In the genomic region with DNA sequence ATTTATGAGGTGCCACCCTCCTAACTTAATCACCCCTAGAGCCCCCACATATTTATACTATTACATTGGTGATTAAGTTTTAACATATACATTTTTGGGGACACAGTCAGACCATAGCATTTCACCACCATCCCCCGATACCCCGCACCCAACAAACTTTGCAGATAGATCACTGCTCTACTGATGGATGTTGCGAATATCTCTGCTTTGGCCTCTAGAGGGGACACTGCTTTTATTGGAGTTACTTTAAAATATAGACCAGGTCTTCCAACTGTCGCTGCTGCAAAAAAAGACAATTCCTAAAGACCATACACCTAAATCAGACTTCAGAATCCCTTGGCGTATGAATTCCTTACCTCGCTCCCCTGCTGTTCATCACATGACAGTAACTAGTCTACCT, we compare ENCODE assay signal across 25 cellular contexts.
DNase-seq lines count a peak whose midpoint lies in the region; ATAC-seq, FAIRE-seq and TF ChIP-seq lines count a peak whose summit lies in the region.
"Had no signal": no experiment of that assay in that cellular context is flagged by ENCODE, and none has a peak within 500 bp of the region (broad histone marks: within the 10 kb centered on the region; RNA-seq: fewer than 3 reads in every experiment).

No MANE protein-coding gene starts in this region.

- no peaks in the 10 kb centered on the region for H3K9me3 ChIP-seq in BE2C
- H3K9me3 ChIP-seq in H1 (ENCODE audit: insufficient read depth in 2 of 2, low read depth in 1 of 2, low read length in 1 of 2) = no peaks in the 10 kb centered on the region
- H3K9me3 ChIP-seq: BLaER1 treated with 17β-estradiol and CSF1 and Interleukin-3, amounts not matched to agents 10 nM and 100 nM had no signal

- H3K27ac Mint-ChIP-seq in CD14-positive monocyte = no peak overlapping the region
- H3K27ac Mint-ChIP-seq: CD4-positive, alpha-beta memory T cell; CD4-positive, CD25-positive, alpha-beta regulatory T cell; CD8-positive, alpha-beta memory T cell had no signal

- no peak overlapping the region for H3K9ac ChIP-seq in H1 (replicated peaks in 1 of 4; ENCODE audit: extremely low read depth in 1 of 4, low read depth in 3 of 4, low read length in 3 of 4)
- H3K9ac ChIP-seq in mesendoderm (ENCODE audit: low read length) = no peak overlapping the region
- H3K9ac ChIP-seq: BLaER1 treated with 17β-estradiol and CSF1 and Interleukin-3, amounts not matched to agents 10 nM and 100 nM had no signal

- TF ChIP-seq POLR2A in H1 (IDR thresholded peaks at IDR 0.05; ENCODE audit: control extremely low read depth in 1 of 2, low read depth in 2 of 2, low read length in 2 of 2) (no peak), GM12891 (IDR thresholded peaks at IDR 0.05; ENCODE audit: low read depth, low read length) (no peak)

- H3K4me3 Mint-ChIP-seq in CD14-positive monocyte = no peak overlapping the region
- H3K4me3 Mint-ChIP-seq: CD4-positive, alpha-beta memory T cell; CD4-positive, CD25-positive, alpha-beta regulatory T cell; CD8-positive, alpha-beta memory T cell had no signal

- TF ChIP-seq EP300 in H1 (IDR thresholded peaks at IDR 0.05; ENCODE audit: borderline replicate concordance in 1 of 2, low read depth in 2 of 2, low read length in 2 of 2) = no peak

- H3K23ac ChIP-seq in H1 (ENCODE audit: insufficient read length) (no peak overlapping the region), mesendoderm (ENCODE audit: low read length) (no peak overlapping the region)

- FAIRE-seq in H1 (lab: Jason Lieb, UNC) (no peak), GM12891 (lab: Jason Lieb, UNC) (no peak)
- FAIRE-seq: A204.1, GM12878, GM19239 had no signal

- no peak overlapping the region for H4K91ac ChIP-seq in H1 (replicated peaks; ENCODE audit: insufficient read length, low read length)

- WGBS in H1 (ENCODE audit: extremely low coverage in 1 of 2, insufficient coverage in 1 of 2, insufficient read length in 1 of 2, insufficient replicate concordance in 2 of 2, low coverage in 1 of 2, low lambda C conversion rate in 2 of 2, missing lambda C conversion rate in 1 of 2), 2 experiments = 93% methylated on average over 6 of the region's 6 CpGs; no CpG with 5 or more reads in 1 of the 2 experiments
- WGBS in mesendoderm (ENCODE audit: extremely low coverage, insufficient coverage, low lambda C conversion rate) = 100% methylated on average over 1 of the region's 6 CpGs

- H4K8ac ChIP-seq in H1 (ENCODE audit: extremely low read depth, insufficient read depth, low read length) (no peak overlapping the region), mesendoderm (ENCODE audit: low read depth, low read length) (no peak overlapping the region)

- H3K36me3 Mint-ChIP-seq in CD14-positive monocyte = no peaks in the 10 kb centered on the region
- H3K36me3 Mint-ChIP-seq: CD4-positive, alpha-beta memory T cell; CD4-positive, CD25-positive, alpha-beta regulatory T cell; CD8-positive, alpha-beta memory T cell had no signal

- ATAC-seq in HG02571 (IDR thresholded peaks at IDR 0.05; ENCODE audit: unreplicated experiment) = no peak
- no peak for ATAC-seq in GM21390 (IDR thresholded peaks at IDR 0.05; ENCODE audit: unreplicated experiment)
- ATAC-seq: GM12878 had no signal

- H3K27ac ChIP-seq in H1 (ENCODE audit: low read depth, low read length) = no peak overlapping the region
- no peak overlapping the region for H3K27ac ChIP-seq in mesendoderm (ENCODE audit: low read depth, low read length)
- H3K27ac ChIP-seq: 22Rv1; BLaER1 treated with 17β-estradiol and CSF1 and Interleukin-3, amounts not matched to agents 10 nM and 100 nM; C4-2B had no signal

- no peak overlapping the region for H4K5ac ChIP-seq in H1 (ENCODE audit: insufficient read length, low read depth, low read length)
- no peak overlapping the region for H4K5ac ChIP-seq in mesendoderm (ENCODE audit: low read length)

- H3K4me2 ChIP-seq in H1 (ENCODE audit: insufficient read depth in 1 of 2, low read depth in 2 of 2, low read length in 2 of 2) (no peak overlapping the region), mesendoderm (ENCODE audit: low read length) (no peak overlapping the region)
- H3K4me2 ChIP-seq: BLaER1 treated with 17β-estradiol and CSF1 and Interleukin-3, amounts not matched to agents 10 nM and 100 nM had no signal

- DNase-seq in BE2C = no peak
- DNase-seq in SK-MEL-5 (ENCODE audit: low read depth, low spot score) = peak; percentile 38
- DNase-seq in H1 (ENCODE audit: low read depth in 1 of 2, low spot score in 2 of 2) = no peak
- no peak for DNase-seq in mesendoderm
- no peak for DNase-seq in GM12891 (ENCODE audit: insufficient read length, low spot score)
- no peak for DNase-seq in CD14-positive monocyte (ENCODE audit: low spot score)
- DNase-seq: ACHN; CD4-positive, alpha-beta memory T cell; CD4-positive, CD25-positive, alpha-beta regulatory T cell; CD8-positive, alpha-beta memory T cell; COR-L47; DMS 273 treated with DMSO at 0.1 percent for 48 hours; DMS153; DMS79; DND-41; EL; GDM1 had no signal

- H2BK15ac ChIP-seq in H1 (ENCODE audit: low read length) (no peak overlapping the region), mesendoderm (replicated peaks; ENCODE audit: low read depth) (no peak overlapping the region)

- no peak overlapping the region for H2BK20ac ChIP-seq in H1 (ENCODE audit: low read length)

- H3K56ac ChIP-seq in H1 (replicated peaks; ENCODE audit: insufficient read length, low read depth, low read length) (no peak overlapping the region), mesendoderm (ENCODE audit: low read length) (no peak overlapping the region)

- in situ Hi-C loops in SK-MEL-5 (cut with HindIII; ENCODE audit: low pct_unique_long_range_greater_than_20kb, low sequenced_read_pairs) = no loop called here

- CTCF ChIA-PET in H1 (lab: Charles Lee; ENCODE audit: partially characterized antibody) = interaction anchor here (1.1 kb wide), 1 partner anchor 60 kb away, joined by 3 read pairs; no protein-coding TSS in a partner anchor

- no peak overlapping the region for H3K14ac ChIP-seq in H1 (ENCODE audit: insufficient read length)

- peaks cover 8% of the 10 kb centered on the region for H3K4me1 ChIP-seq in BE2C
- H3K4me1 ChIP-seq in H1 (replicated peaks in 1 of 4; ENCODE audit: control insufficient read depth in 3 of 4, insufficient read depth in 4 of 4, low read length in 3 of 4) = peaks cover 0 to 2% (median 0%) of the 10 kb centered on the region in 4 experiments; a peak in 1 of 7 replicates
- H3K4me1 ChIP-seq in mesendoderm (ENCODE audit: control insufficient read depth, low read depth, low read length) = no peaks in the 10 kb centered on the region
- H3K4me1 ChIP-seq: BLaER1 treated with 17β-estradiol and CSF1 and Interleukin-3, amounts not matched to agents 10 nM and 100 nM had no signal

- H4K20me1 ChIP-seq in H1 (replicated peaks in 1 of 2; ENCODE audit: control insufficient read depth in 1 of 2, insufficient read depth in 2 of 2, low read length in 2 of 2) = no peaks in the 10 kb centered on the region
- H4K20me1 ChIP-seq: BLaER1 treated with 17β-estradiol and CSF1 and Interleukin-3, amounts not matched to agents 10 nM and 100 nM had no signal

- intact Hi-C loops in CD14-positive monocyte (cut with micrococcal nuclease) = no loop called here

- H3K4ac ChIP-seq in H1 (replicated peaks; ENCODE audit: insufficient read length, low read depth, low read length) (no peak overlapping the region), mesendoderm (ENCODE audit: low read depth, low read length) (no peak overlapping the region)

- peak; percentile 10 to 23; a peak in 3 of 4 replicates for TF ChIP-seq RAD21 in H1 (IDR thresholded peaks at IDR 0.05 in 1 of 2, conservative IDR thresholded peaks at IDR 0.05 in 1 of 2; ENCODE audit: low read depth in 2 of 2, low read length in 2 of 2)

- H3K18ac ChIP-seq in H1 (ENCODE audit: extremely low read depth, low read length) = no peak overlapping the region
- peak overlapping the region; percentile 39 for H3K18ac ChIP-seq in mesendoderm (ENCODE audit: low read length)

- no peaks in the 10 kb centered on the region for H3K27me3 ChIP-seq in BE2C
- no peaks in the 10 kb centered on the region for H3K27me3 ChIP-seq in H1 (replicated peaks in 1 of 4; ENCODE audit: control insufficient read depth in 3 of 4, extremely low read depth in 1 of 4, insufficient read depth in 3 of 4, low read length in 3 of 4)
- H3K27me3 ChIP-seq in mesendoderm (ENCODE audit: insufficient read depth, low read length, poor library complexity) = no peaks in the 10 kb centered on the region
- H3K27me3 ChIP-seq: BLaER1 treated with 17β-estradiol and CSF1 and Interleukin-3, amounts not matched to agents 10 nM and 100 nM had no signal

- H2BK5ac ChIP-seq in H1 (ENCODE audit: low read depth, low read length) (no peak overlapping the region), mesendoderm (ENCODE audit: low read length) (no peak overlapping the region)

- peaks cover 0 to 1% (median 0%) of the 10 kb centered on the region in 3 donors for H3K27me3 Mint-ChIP-seq in CD14-positive monocyte (ENCODE audit: low read depth in 3 of 3)
- H3K27me3 Mint-ChIP-seq: CD4-positive, alpha-beta memory T cell; CD4-positive, CD25-positive, alpha-beta regulatory T cell; CD8-positive, alpha-beta memory T cell had no signal

- peak overlapping the region; percentile 40; the same call in 1 of the 2 replicates for H2AFZ ChIP-seq in H1 (ENCODE audit: low read length)

- no peaks in the 10 kb centered on the region for H3K36me3 ChIP-seq in BE2C
- no peaks in the 10 kb centered on the region for H3K36me3 ChIP-seq in H1 (ENCODE audit: control insufficient read depth in 2 of 4, insufficient read depth in 4 of 4, low read length in 3 of 4)
- no peaks in the 10 kb centered on the region for H3K36me3 ChIP-seq in mesendoderm (ENCODE audit: control insufficient read depth, insufficient read depth, low read length)
- H3K36me3 ChIP-seq: BLaER1 treated with 17β-estradiol and CSF1 and Interleukin-3, amounts not matched to agents 10 nM and 100 nM had no signal

- H3K4me3 ChIP-seq in BE2C (ENCODE audit: low read depth, low read length) = no peak overlapping the region
- H3K4me3 ChIP-seq in H1 (ENCODE audit: extremely low read depth in 1 of 4, insufficient read depth in 2 of 4, low read depth in 3 of 4, low read length in 4 of 4) = no peak overlapping the region
- no peak overlapping the region for H3K4me3 ChIP-seq in mesendoderm (ENCODE audit: low read length)
- H3K4me3 ChIP-seq: BLaER1 treated with 17β-estradiol and CSF1 and Interleukin-3, amounts not matched to agents 10 nM and 100 nM; GM12878 had no signal

- H2AK5ac ChIP-seq in H1 (ENCODE audit: low read depth, low read length) (no peak overlapping the region), mesendoderm (ENCODE audit: low read length) (no peak overlapping the region)

- no peaks in the 10 kb centered on the region for H3K4me1 Mint-ChIP-seq in CD14-positive monocyte
- H3K4me1 Mint-ChIP-seq: CD4-positive, alpha-beta memory T cell; CD4-positive, CD25-positive, alpha-beta regulatory T cell; CD8-positive, alpha-beta memory T cell had no signal

- no peaks in the 10 kb centered on the region; the same call in 1 of the 2 replicates for H3K23me2 ChIP-seq in H1 (ENCODE audit: low read depth, low read length)

- H2BK12ac ChIP-seq in H1 (ENCODE audit: low read depth, low read length) = no peak overlapping the region

- H3K79me1 ChIP-seq in H1 (ENCODE audit: low read depth, low read length) (no peaks in the 10 kb centered on the region), mesendoderm (ENCODE audit: low read length) (no peaks in the 10 kb centered on the region)

- no peak overlapping the region for H2BK120ac ChIP-seq in H1 (replicated peaks; ENCODE audit: low read depth, low read length)
- no peak overlapping the region for H2BK120ac ChIP-seq in mesendoderm (ENCODE audit: low read depth, low read length)

- POLR2A ChIA-PET in H1 (lab: Charles Lee; ENCODE audit: partially characterized antibody) = no interaction called here

- no peaks in the 10 kb centered on the region for H3K79me2 ChIP-seq in H1 (ENCODE audit: control insufficient read depth in 1 of 2, insufficient read depth in 2 of 2, low read length in 2 of 2)
- no peaks in the 10 kb centered on the region for H3K79me2 ChIP-seq in mesendoderm (ENCODE audit: control insufficient read depth, insufficient read depth, low read length)

- peaks cover 0 to 5% (median 0%) of the 10 kb centered on the region in 7 donors for H3K9me3 Mint-ChIP-seq in CD14-positive monocyte

- TF ChIP-seq CTCF in BE2C (IDR thresholded peaks at IDR 0.05; ENCODE audit: low read depth, low read length) (0 out of 2 replicates have a peak, but pooled peaks have one; percentile 5), H1 (IDR thresholded peaks at IDR 0.05; ENCODE audit: control extremely low read depth in 1 of 3, insufficient read depth in 1 of 3, low read depth in 1 of 3, low read length in 3 of 3) (peak in 1 of 3 experiments; percentile 26; a peak in 1 of 4 replicates), CD14-positive monocyte (IDR thresholded peaks at IDR 0.05) (no peak)
